ENCODE assay signal across 26 cellular contexts in the genomic region with DNA sequence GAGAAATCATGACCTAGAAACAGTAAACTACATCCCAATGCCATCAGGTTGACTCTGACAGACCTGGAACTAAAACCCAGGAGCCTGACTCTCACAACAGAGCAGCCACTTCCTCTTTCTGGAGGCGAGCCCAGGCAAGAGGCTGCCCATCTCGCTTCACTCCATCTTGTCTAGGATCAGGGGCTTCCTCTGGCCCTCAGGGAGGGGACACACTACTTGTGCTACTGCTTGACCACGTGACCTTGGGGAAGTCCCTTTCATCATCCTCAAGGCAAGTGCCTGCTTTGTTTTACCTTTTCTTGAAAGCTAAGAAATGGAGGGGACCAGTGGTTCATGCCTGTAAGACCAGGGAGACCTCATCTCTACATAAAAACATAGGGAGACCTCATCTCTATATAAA.
DNase-seq lines count a peak whose midpoint lies in the region; ATAC-seq and TF ChIP-seq lines count a peak whose summit lies in the region.
"Had no signal": no experiment of that assay in that cellular context is flagged by ENCODE, and none has a peak within 500 bp of the region (broad histone marks: within the 10 kb centered on the region; RNA-seq: fewer than 3 reads in every experiment).

No MANE protein-coding gene starts in this region.

- no peaks in the 10 kb centered on the region; the same call in 1 of the 2 replicates for H3K4me1 ChIP-seq in MM.1S (ENCODE audit: low read length)

- H3K4me3 ChIP-seq in MM.1S (ENCODE audit: low read length), result no peak overlapping the region
- H3K4me3 ChIP-seq: adrenal gland, prostate gland, skin epidermis had no signal

- H3K27me3 ChIP-seq in MM.1S (replicated peaks; ENCODE audit: insufficient read depth, low read length), result peaks cover 9% of the 10 kb centered on the region
- H3K27me3 ChIP-seq: adrenal gland had no signal

- peak; percentile 57 for ATAC-seq in memory B cell (ENCODE audit: low read depth)
- no peak for ATAC-seq in GM21528 (IDR thresholded peaks at IDR 0.05; ENCODE audit: low FRiP score, unreplicated experiment)
- ATAC-seq: natural killer cell had no signal

- no peaks in the 10 kb centered on the region for H3K9me2 ChIP-seq in MM.1S (replicated peaks; ENCODE audit: insufficient read depth, low read length)

- peaks cover 7% of the 10 kb centered on the region for H3K4me1 Mint-ChIP-seq in memory B cell

- H3K36me3 ChIP-seq in MM.1S (replicated peaks; ENCODE audit: insufficient read depth, low read length), result no peaks in the 10 kb centered on the region
- H3K36me3 ChIP-seq: adrenal gland, prostate gland had no signal

- peak; percentile 35 for DNase-seq in GDM1 (lab: John Stamatoyannopoulos, UW)
- DNase-seq in MM.1S, result no peak
- DNase-seq in RPMI8226, result peak; percentile 74
- no peak for DNase-seq in memory B cell (ENCODE audit: low spot score in 2 of 2)
- DNase-seq in DMS53 treated with DMSO at 0.1 percent for 48 hours (lab: John Stamatoyannopoulos, UW; ENCODE audit: unreplicated experiment), result no peak
- DNase-seq in NCI-H1105 (lab: John Stamatoyannopoulos, UW), result no peak
- no peak for DNase-seq in DMS 273 treated with DMSO at 0.1 percent for 48 hours (lab: John Stamatoyannopoulos, UW)
- DNase-seq: activated CD4-positive, alpha-beta T cell treated with anti-CD3 and anti-CD28 coated beads, Interleukin-2, amount 10 ng/mL, durations not matched to agents 7 days and 5 days; activated gamma-delta T cell; adrenal gland; caudate nucleus; CD4-positive, CD25-positive, alpha-beta regulatory T cell; DMS153; erythroblast; foreskin melanocyte; kidney glomerular epithelial cell; mesenchymal stem cell; natural killer cell; NCI-H1436; NCI-H2171; NCI-H69; stimulated activated CD4-positive, alpha-beta T cell treated with anti-CD3 and anti-CD28 coated beads, Interleukin-4, amount 100 ng/mL, for 1 hour had no signal

- H3K9me3 ChIP-seq in MM.1S (replicated peaks; ENCODE audit: insufficient read depth, low read length), result no peaks in the 10 kb centered on the region
- H3K9me3 ChIP-seq: adrenal gland, prostate gland had no signal

- H3K4me2 ChIP-seq in MM.1S (ENCODE audit: low read depth, low read length), result no peak overlapping the region
- H3K4me2 ChIP-seq: KMS-11 had no signal

- H2AFZ ChIP-seq in MM.1S (ENCODE audit: low read length), result peak overlapping the region; percentile 24; the same call in 1 of the 2 replicates

- no peaks in the 10 kb centered on the region for H3K36me3 Mint-ChIP-seq in memory B cell
- H3K36me3 Mint-ChIP-seq: CD4-positive, CD25-positive, alpha-beta regulatory T cell; natural killer cell had no signal

- H3K27ac ChIP-seq in MM.1S (ENCODE audit: low read length), result no peak overlapping the region
- H3K27ac ChIP-seq: adrenal gland, KMS-11, prostate gland, skin epidermis had no signal

- H3K9ac ChIP-seq in MM.1S (ENCODE audit: low read length), result no peak overlapping the region
- H3K9ac ChIP-seq: KMS-11 had no signal

- no peaks in the 10 kb centered on the region for H3K79me2 ChIP-seq in MM.1S (ENCODE audit: low read length)

- peaks cover 4% of the 10 kb centered on the region for H3K27me3 Mint-ChIP-seq in memory B cell

- H3F3A ChIP-seq in MM.1S (ENCODE audit: insufficient read depth, low read length), result no peaks in the 10 kb centered on the region

- no peaks in the 10 kb centered on the region for H3K9me3 Mint-ChIP-seq in memory B cell
- H3K9me3 Mint-ChIP-seq: activated CD4-positive, alpha-beta T cell treated with anti-CD3 and anti-CD28 coated beads, Interleukin-2, amount 10 ng/mL, durations not matched to agents 7 days and 5 days; natural killer cell had no signal

- H4K20me1 ChIP-seq in MM.1S (ENCODE audit: insufficient read depth, low read length), result no peaks in the 10 kb centered on the region

- H3K4me3 Mint-ChIP-seq in memory B cell, result no peak overlapping the region
- H3K4me3 Mint-ChIP-seq: activated CD4-positive, alpha-beta T cell treated with anti-CD3 and anti-CD28 coated beads, Interleukin-2, amount 10 ng/mL, durations not matched to agents 7 days and 5 days; natural killer cell had no signal

- no peak overlapping the region for H3K27ac Mint-ChIP-seq in memory B cell
- H3K27ac Mint-ChIP-seq: activated CD4-positive, alpha-beta T cell treated with anti-CD3 and anti-CD28 coated beads, Interleukin-2, amount 10 ng/mL, durations not matched to agents 7 days and 5 days; CD4-positive, CD25-positive, alpha-beta regulatory T cell; natural killer cell had no signal

- no peak for TF ChIP-seq CTCF in MM.1S (IDR thresholded peaks at IDR 0.05; ENCODE audit: low read length)

Comparison
In these comparisons a context has a peak if more than half of its experiments do, and no peak if none do; other contexts are left out.
1. DNase-seq: peak in GDM1 (single experiment) and RPMI8226 (single experiment); none in MM.1S (single experiment), memory B cell (0 of 2), DMS53 treated with DMSO at 0.1 percent for 48 hours (single experiment), NCI-H1105 (single experiment) and DMS 273 treated with DMSO at 0.1 percent for 48 hours (single experiment).